ENCODE assay signal across 21 cellular contexts in genomic region chr7:67636363-67637355, GRCh38.
DNase-seq lines count a peak whose midpoint lies in the region; ATAC-seq and TF ChIP-seq lines count a peak whose summit lies in the region.
"Had no signal": no experiment of that assay in that cellular context is flagged by ENCODE, and none has a peak within 500 bp of the region (broad histone marks: within the 10 kb centered on the region; RNA-seq: fewer than 3 reads in every experiment).

No MANE protein-coding gene starts in this region.

- peak; percentile 56 for TF ChIP-seq RAD21 in SK-N-SH (IDR thresholded peaks at IDR 0.05; ENCODE audit: low read length)

- TF ChIP-seq CTCF in SK-N-SH (IDR thresholded peaks at IDR 0.05) (no peak), left lung (IDR thresholded peaks at IDR 0.05) (no peak)

- H3K4me3 ChIP-seq in SK-N-SH (ENCODE audit: low read depth in 2 of 2, low read length in 1 of 2) (no peak overlapping the region), iPS-20b (ENCODE audit: low read length) (peak overlapping the region; percentile 21; the same call in 1 of the 2 replicates), left lung (no peak overlapping the region)
- H3K4me3 ChIP-seq: ascending aorta, pancreas, skin epidermis, tibial nerve had no signal

- POLR2A ChIA-PET in SK-N-SH (lab: Yijun Ruan, JAX): no interaction called here

- H3K79me2 ChIP-seq in SK-N-SH (ENCODE audit: insufficient read depth): no peaks in the 10 kb centered on the region

- ATAC-seq in SK-N-SH treated with all-trans-retinoic acid at 6 μM for 48 hours: no peak
- no peak for ATAC-seq in HG03457 (IDR thresholded peaks at IDR 0.05; ENCODE audit: unreplicated experiment)
- ATAC-seq in left lung: no peak
- no peak for ATAC-seq in HG03469 (IDR thresholded peaks at IDR 0.05; ENCODE audit: unreplicated experiment)
- ATAC-seq: pancreas; stimulated activated memory B cell treated with anti-CD40 and anti-IgM and Interleukin-4, amounts not matched to agents 10 μg/mL and 1 μg/mL and 100 μg/mL, for 72 hours; T-cell had no signal

- intact Hi-C loops in left lung (cut with DNase I): no loop called here

- no peak for TF ChIP-seq EP300 in SK-N-SH (IDR thresholded peaks at IDR 0.05; ENCODE audit: borderline replicate concordance in 1 of 2, low read depth in 1 of 2, low read length in 1 of 2)

- CTCF ChIA-PET in SK-N-SH (lab: Yijun Ruan, JAX): interaction anchor here (0.9 to 6.8 kb wide), 6 partner anchors 11 to 540 kb away, joined by 3 to 75 read pairs (median 4); no protein-coding TSS in a partner anchor

- DNase-seq in SK-N-SH (no peak), NCI-H2171 treated with DMSO at 0.1 percent for 48 hours (lab: John Stamatoyannopoulos, UW) (peak; percentile 62), left lung (no peak), glomerular visceral epithelial cell (ENCODE audit: extremely low spot score) (no peak)
- DNase-seq: ACHN, COR-L47, kidney glomerular epithelial cell, NCI-H187 treated with DMSO at 0.1 percent for 48 hours, NCI-H774, pancreas, T-cell had no signal

- no peaks in the 10 kb centered on the region for H3F3A ChIP-seq in SK-N-SH (replicated peaks; ENCODE audit: insufficient read depth)

- no peaks in the 10 kb centered on the region for H3K27me3 ChIP-seq in SK-N-SH (ENCODE audit: insufficient read depth)
- H3K27me3 ChIP-seq in iPS-20b (ENCODE audit: insufficient read depth, low read length): no peaks in the 10 kb centered on the region
- H3K27me3 ChIP-seq in left lung: no peaks in the 10 kb centered on the region
- H3K27me3 ChIP-seq: ascending aorta, pancreas, tibial nerve had no signal

- H4K20me1 ChIP-seq in SK-N-SH (ENCODE audit: insufficient read depth): no peaks in the 10 kb centered on the region

- H3K27ac ChIP-seq in SK-N-SH (ENCODE audit: low read depth in 2 of 2, low read length in 1 of 2): no peak overlapping the region
- no peak overlapping the region for H3K27ac ChIP-seq in iPS-20b (ENCODE audit: low read length)
- H3K27ac ChIP-seq in left lung: no peak overlapping the region
- H3K27ac ChIP-seq: ascending aorta, KMS-11, pancreas, RWPE1, skin epidermis, tibial nerve had no signal

- H3K4me2 ChIP-seq in SK-N-SH: no peak overlapping the region
- H3K4me2 ChIP-seq: KMS-11 had no signal

- no peak overlapping the region for H2AFZ ChIP-seq in SK-N-SH (ENCODE audit: low read depth)

- H3K36me3 ChIP-seq in SK-N-SH (replicated peaks in 1 of 2; ENCODE audit: control insufficient read depth in 1 of 2, insufficient read depth in 2 of 2, low read length in 1 of 2): no peaks in the 10 kb centered on the region
- no peaks in the 10 kb centered on the region for H3K36me3 ChIP-seq in iPS-20b (ENCODE audit: insufficient read depth, low read depth, low read length)
- no peaks in the 10 kb centered on the region for H3K36me3 ChIP-seq in left lung
- H3K36me3 ChIP-seq: ascending aorta, pancreas, tibial nerve had no signal

- 27% methylated on average over 8 of the region's 8 CpGs for WGBS in SK-N-SH (ENCODE audit: low lambda C conversion rate)

- H3K9me2 ChIP-seq in SK-N-SH: no peaks in the 10 kb centered on the region

- H3K4me1 ChIP-seq in SK-N-SH (ENCODE audit: control insufficient read depth in 1 of 2, insufficient read depth in 2 of 2, low read depth in 1 of 2, low read length in 1 of 2): no peaks in the 10 kb centered on the region
- H3K4me1 ChIP-seq in iPS-20b (ENCODE audit: insufficient read depth, low read length): no peaks in the 10 kb centered on the region
- H3K4me1 ChIP-seq in left lung: no peaks in the 10 kb centered on the region
- H3K4me1 ChIP-seq: ascending aorta, pancreas, tibial nerve had no signal

- H3K9ac ChIP-seq in SK-N-SH: no peak overlapping the region
- H3K9ac ChIP-seq in iPS-20b (ENCODE audit: low read depth, low read length): no peak overlapping the region
- H3K9ac ChIP-seq: KMS-11 had no signal

- no peaks in the 10 kb centered on the region for H3K9me3 ChIP-seq in SK-N-SH
- no peaks in the 10 kb centered on the region for H3K9me3 ChIP-seq in iPS-20b (ENCODE audit: insufficient read depth, low read depth, low read length)
- no peaks in the 10 kb centered on the region for H3K9me3 ChIP-seq in left lung
- H3K9me3 ChIP-seq: ascending aorta, pancreas had no signal

TF ChIP-seq in SK-N-SH, 30 proteins besides CTCF, POLR2A, EP300 and RAD21:
- TF ChIP-seq USF2 (IDR thresholded peaks at IDR 0.05; ENCODE audit: borderline replicate concordance, low read depth, low read length) (no peak), SMC3 (IDR thresholded peaks at IDR 0.05; ENCODE audit: low read depth, low read length) (peak; percentile 16; the same call in 1 of the 2 replicates)

TF ChIP-seq in SK-N-SH treated with all-trans-retinoic acid at 6 μM for 48 hours, 23 proteins besides CTCF, POLR2A, EP300 and RAD21 (continues in another document):
- no peak for TF ChIP-seq SNAI2 (CRISPR knock-in tag; IDR thresholded peaks at IDR 0.05)
- TF ChIP-seq ZFP3 (CRISPR knock-in tag; IDR thresholded peaks at IDR 0.05): no peak
- no peak for TF ChIP-seq ARNTL (CRISPR knock-in tag; IDR thresholded peaks at IDR 0.05; ENCODE audit: borderline replicate concordance, low read depth)
- no peak for TF ChIP-seq PATZ1 (CRISPR knock-in tag; IDR thresholded peaks at IDR 0.05; ENCODE audit: borderline replicate concordance)
- TF ChIP-seq CSDC2 (CRISPR knock-in tag; IDR thresholded peaks at IDR 0.05): no peak
- TF ChIP-seq ZFP30 (CRISPR knock-in tag; IDR thresholded peaks at IDR 0.05): no peak
- no peak for TF ChIP-seq ZNF8 (CRISPR knock-in tag; IDR thresholded peaks at IDR 0.05)
- no peak for TF ChIP-seq RARB (CRISPR knock-in tag; IDR thresholded peaks at IDR 0.05)
- TF ChIP-seq GLIS3 (CRISPR knock-in tag; IDR thresholded peaks at IDR 0.05): no peak
- no peak for TF ChIP-seq CSRNP3 (CRISPR knock-in tag; IDR thresholded peaks at IDR 0.05)
- no peak for TF ChIP-seq ISL1 (CRISPR knock-in tag; IDR thresholded peaks at IDR 0.05)
- no peak for TF ChIP-seq ZNF70 (CRISPR knock-in tag; IDR thresholded peaks at IDR 0.05)
- TF ChIP-seq TSHZ2 (CRISPR knock-in tag; IDR thresholded peaks at IDR 0.05): no peak
- TF ChIP-seq CREB5 (CRISPR knock-in tag; IDR thresholded peaks at IDR 0.05; ENCODE audit: low read depth): no peak
